13 cellular contexts compared by ENCODE assay signal in the genomic region with DNA sequence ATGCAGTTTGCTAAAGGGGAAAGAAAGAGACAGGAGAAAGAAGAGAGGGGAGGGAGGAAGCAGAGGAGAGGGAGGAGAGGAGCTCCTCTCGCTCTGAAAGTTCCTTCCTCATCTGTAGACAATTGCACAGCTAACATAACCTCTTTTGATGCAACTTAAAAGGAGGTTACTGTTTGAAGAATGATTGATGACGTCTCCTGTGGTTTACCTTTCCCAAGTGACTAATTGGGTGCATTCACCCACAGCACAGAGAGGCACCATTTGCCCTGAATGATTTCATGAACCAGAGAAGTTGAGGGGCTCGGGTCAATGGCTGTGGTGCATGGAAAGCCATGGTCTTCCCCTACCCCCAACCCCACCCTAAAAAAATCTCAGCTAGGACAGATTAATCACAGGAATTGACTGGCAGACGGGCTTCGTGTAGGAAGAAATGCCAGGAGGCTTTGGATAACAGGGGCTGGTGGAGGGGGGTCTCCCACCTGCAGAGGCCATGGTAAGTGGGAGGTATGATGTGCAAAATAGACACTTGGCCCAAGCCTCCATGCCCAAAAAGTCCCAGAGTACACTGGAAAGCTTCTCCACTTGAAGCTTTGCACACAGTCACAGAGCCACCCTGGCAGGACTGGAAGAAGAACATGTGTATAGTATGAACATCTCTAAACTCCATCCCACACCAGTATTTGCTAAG.
A peak's percentile ranks its signal among the peaks of the same experiment; 100 is the strongest.
DNase-seq lines count a peak whose midpoint lies in the region; ATAC-seq, FAIRE-seq and TF ChIP-seq lines count a peak whose summit lies in the region.
"Had no signal": no experiment of that assay in that cellular context is flagged by ENCODE, and none has a peak within 500 bp of the region (broad histone marks: within the 10 kb centered on the region; RNA-seq: fewer than 3 reads in every experiment).

No MANE protein-coding gene starts in this region.

- no peak for TF ChIP-seq CTCF in Panc1 (IDR thresholded peaks at IDR 0.05)

- peaks cover 5% of the 10 kb centered on the region for H3K4me1 Mint-ChIP-seq in central memory CD8-positive, alpha-beta T cell

- peaks cover 7% of the 10 kb centered on the region; the same call in 1 of the 2 replicates for H3K9me3 ChIP-seq in Panc1 (ENCODE audit: control insufficient read depth, insufficient read depth, low read depth, low read length)
- H3K9me3 ChIP-seq: BE2C had no signal

- H3K27ac ChIP-seq in Panc1 (ENCODE audit: low read length) = peak overlapping the region; percentile 72; the same call in 1 of the 2 replicates

- H3K9me3 Mint-ChIP-seq in central memory CD8-positive, alpha-beta T cell = no peaks in the 10 kb centered on the region

- H3K27me3 ChIP-seq in Panc1 (ENCODE audit: control insufficient read depth, insufficient read depth, low read length) = no peaks in the 10 kb centered on the region
- H3K27me3 ChIP-seq: BE2C had no signal

- ATAC-seq in Panc1 = no peak
- ATAC-seq in central memory CD8-positive, alpha-beta T cell (replicated peaks; ENCODE audit: extremely low read depth, poor library complexity, severe bottlenecking) = peak; percentile 43

- POLR2A ChIA-PET in Panc1 (lab: Charles Lee) = no interaction called here

- BruUV-seq in Panc1 (replicated peaks; lab: Mats Ljungman, UMichigan) = no TSS peak

- no peak overlapping the region for H3K4me3 ChIP-seq in Panc1 (ENCODE audit: low read depth in 2 of 2, low read length in 2 of 2)

- CTCF ChIA-PET in Panc1 (lab: Charles Lee) = interaction anchor here (0.6 kb wide), 1 partner anchor 13 kb away, joined by 4 read pairs; no protein-coding TSS in a partner anchor

- in situ Hi-C loops in Panc1 (cut with HindIII; ENCODE audit: low pct_unique_long_range_greater_than_20kb, low sequenced_read_pairs) = no loop called here

- DNase-seq in stimulated activated CD4-positive, alpha-beta T cell treated with anti-CD3 and anti-CD28 coated beads, Interleukin-2, amount 100 ng/mL, for 4 hours (ENCODE audit: low read depth) = peak; percentile 18
- DNase-seq in stimulated activated CD4-positive, alpha-beta T cell treated with anti-CD3 and anti-CD28 coated beads, Interleukin-12 subunit alpha, Interleukin-12 subunit beta, amount 100 ng/mL, for 4 hours = no peak
- DNase-seq in Panc1 (ENCODE audit: low read depth, low spot score) = no peak
- DNase-seq in central memory CD8-positive, alpha-beta T cell (ENCODE audit: low spot score in 2 of 2) = no peak
- DNase-seq in urothelium cell line (ENCODE audit: low spot score) = peak; percentile 85
- no peak for DNase-seq in DMS114 treated with DMSO at 0.1 percent for 48 hours (lab: John Stamatoyannopoulos, UW; ENCODE audit: unreplicated experiment)
- no peak for DNase-seq in dermis blood vessel endothelial cell
- no peak for DNase-seq in epidermal melanocyte (ENCODE audit: insufficient read length, low spot score)
- DNase-seq: BE2C; NCI-H2171 treated with DMSO at 0.1 percent for 48 hours; retina; stimulated activated CD4-positive, alpha-beta T cell treated with anti-CD3 and anti-CD28 coated beads, Interleukin-4, amount 100 ng/mL, for 4 hours had no signal

- H3K27me3 Mint-ChIP-seq in central memory CD8-positive, alpha-beta T cell = peaks cover 67% of the 10 kb centered on the region

- H3K4me3 Mint-ChIP-seq in central memory CD8-positive, alpha-beta T cell = no peak overlapping the region

- no peaks in the 10 kb centered on the region for H3K36me3 ChIP-seq in Panc1 (ENCODE audit: control insufficient read depth, insufficient read depth, low read length)
- H3K36me3 ChIP-seq: BE2C had no signal

- intact Hi-C loops in Panc1 (cut with micrococcal nuclease; ENCODE audit: unreplicated experiment) = no loop called here

- no peaks in the 10 kb centered on the region for H3K36me3 Mint-ChIP-seq in central memory CD8-positive, alpha-beta T cell (ENCODE audit: insufficient read depth)

- H3K27ac Mint-ChIP-seq in central memory CD8-positive, alpha-beta T cell (ENCODE audit: low read depth) = no peak overlapping the region

- peaks cover 21% of the 10 kb centered on the region for H3K4me1 ChIP-seq in Panc1 (ENCODE audit: control insufficient read depth, insufficient read depth, low read length)
- H3K4me1 ChIP-seq: BE2C had no signal

- no peak for FAIRE-seq in urothelium cell line (lab: Jason Lieb, UNC)
- FAIRE-seq: TTC549 had no signal

Comparison
In these comparisons a context has a peak if more than half of its experiments do, and no peak if none do; other contexts are left out.
1. DNase-seq: peak in stimulated activated CD4-positive, alpha-beta T cell treated with anti-CD3 and anti-CD28 coated beads, Interleukin-2, amount 100 ng/mL, for 4 hours (single experiment) and urothelium cell line (single experiment); none in stimulated activated CD4-positive, alpha-beta T cell treated with anti-CD3 and anti-CD28 coated beads, Interleukin-12 subunit alpha, Interleukin-12 subunit beta, amount 100 ng/mL, for 4 hours (single experiment), Panc1 (single experiment), central memory CD8-positive, alpha-beta T cell (0 of 2), DMS114 treated with DMSO at 0.1 percent for 48 hours (single experiment), dermis blood vessel endothelial cell (single experiment) and epidermal melanocyte (single experiment).